20 cellular contexts compared by ENCODE assay signal in the genomic region with DNA sequence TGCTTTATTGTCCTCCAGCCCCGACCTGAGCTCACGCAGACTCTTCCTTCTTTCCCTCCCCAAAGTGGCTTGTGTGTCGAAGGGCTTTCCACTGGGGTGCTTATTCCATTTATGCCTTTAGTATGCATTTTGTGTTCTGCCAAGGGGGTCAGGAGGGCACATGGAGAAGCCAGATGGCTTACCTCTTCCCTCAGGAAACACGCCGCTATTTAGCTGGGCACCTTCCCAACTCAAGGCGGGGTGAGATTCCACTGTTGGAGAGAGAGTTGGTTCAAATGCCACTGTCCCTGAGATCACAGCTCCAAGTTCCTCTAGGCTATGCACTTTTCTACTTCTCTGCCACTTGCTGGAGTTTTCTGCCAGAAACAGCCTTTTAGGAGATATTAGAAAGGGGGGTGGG.
DNase-seq lines count a peak whose midpoint lies in the region; ATAC-seq and TF ChIP-seq lines count a peak whose summit lies in the region.
"Had no signal": no experiment of that assay in that cellular context is flagged by ENCODE, and none has a peak within 500 bp of the region (broad histone marks: within the 10 kb centered on the region; RNA-seq: fewer than 3 reads in every experiment).

No MANE protein-coding gene starts in this region.

- no peak overlapping the region for H3K18ac ChIP-seq in mesenchymal stem cell (ENCODE audit: low read depth in 1 of 2, low read length in 2 of 2)

- H3K9ac ChIP-seq in mesenchymal stem cell (ENCODE audit: low read length) (no peak overlapping the region), stomach smooth muscle (ENCODE audit: low read length in 2 of 2) (no peak overlapping the region)

- H3K27ac ChIP-seq in caudate nucleus (ENCODE audit: low read depth, low read length), result peak overlapping the region; percentile 48
- H3K27ac ChIP-seq in mesenchymal stem cell (ENCODE audit: low read length, poor library complexity, severe bottlenecking), result no peak overlapping the region
- peak overlapping the region; percentile 18 for H3K27ac ChIP-seq in stomach smooth muscle (ENCODE audit: low read length)
- H3K27ac ChIP-seq in lower lobe of right lung, result no peak overlapping the region
- H3K27ac ChIP-seq: C4-2B, foreskin keratinocyte, skin epidermis had no signal

- H2AK5ac ChIP-seq in mesenchymal stem cell (ENCODE audit: low read length, severe bottlenecking), result no peak overlapping the region

- H4K91ac ChIP-seq in mesenchymal stem cell (ENCODE audit: low read length), result no peak overlapping the region

- H3K36me3 ChIP-seq in mesenchymal stem cell (ENCODE audit: control insufficient read depth in 1 of 2, insufficient read depth in 2 of 2, low read depth in 1 of 2, low read length in 2 of 2) (no peaks in the 10 kb centered on the region), stomach smooth muscle (ENCODE audit: control insufficient read depth in 2 of 2, insufficient read depth in 2 of 2, low read length in 2 of 2) (no peaks in the 10 kb centered on the region), lower lobe of right lung (no peaks in the 10 kb centered on the region)
- H3K36me3 ChIP-seq: stomach had no signal

- H3K9me3 ChIP-seq in mesenchymal stem cell (ENCODE audit: control insufficient read depth, low read length) (peaks cover 3% of the 10 kb centered on the region), stomach smooth muscle (ENCODE audit: control insufficient read depth in 2 of 2, low read length in 2 of 2) (no peaks in the 10 kb centered on the region), lower lobe of right lung (no peaks in the 10 kb centered on the region)
- H3K9me3 ChIP-seq: stomach had no signal

- no peak overlapping the region for H2AFZ ChIP-seq in mesenchymal stem cell (ENCODE audit: low read depth, low read length)

- H4K8ac ChIP-seq in mesenchymal stem cell (ENCODE audit: low read length), result peak overlapping the region; percentile 28

- no peak overlapping the region for H3K14ac ChIP-seq in mesenchymal stem cell (ENCODE audit: low read length in 2 of 2)

- H3K23ac ChIP-seq in mesenchymal stem cell (ENCODE audit: low read length in 2 of 2), result no peak overlapping the region

- H2BK120ac ChIP-seq in mesenchymal stem cell (ENCODE audit: low read depth, low read length), result no peak overlapping the region

- H3K4me2 ChIP-seq in mesenchymal stem cell (ENCODE audit: low read length, poor library complexity, severe bottlenecking), result no peak overlapping the region

- H3K4me1 ChIP-seq in mesenchymal stem cell (ENCODE audit: control insufficient read depth, insufficient read depth, low read depth, low read length), result no peaks in the 10 kb centered on the region
- H3K4me1 ChIP-seq in stomach smooth muscle (ENCODE audit: control insufficient read depth, insufficient read depth, low read length), result peaks cover 7% of the 10 kb centered on the region
- no peaks in the 10 kb centered on the region for H3K4me1 ChIP-seq in lower lobe of right lung
- H3K4me1 ChIP-seq: foreskin keratinocyte had no signal

- no peak for TF ChIP-seq CTCF in lower lobe of right lung (IDR thresholded peaks at IDR 0.05)

- H3K4ac ChIP-seq in mesenchymal stem cell (ENCODE audit: low read depth in 1 of 2, low read length in 2 of 2), result no peak overlapping the region

- H2BK15ac ChIP-seq in mesenchymal stem cell (ENCODE audit: low read depth, poor library complexity, severe bottlenecking), result no peak overlapping the region

- H3K4me3 ChIP-seq in mesenchymal stem cell (ENCODE audit: insufficient read depth in 1 of 2, low read depth in 1 of 2, low read length in 2 of 2) (no peak overlapping the region), stomach smooth muscle (ENCODE audit: low read length in 2 of 2) (peak overlapping the region; percentile 1 to 40), lower lobe of right lung (no peak overlapping the region)
- H3K4me3 ChIP-seq: skin epidermis, stomach had no signal

- no peak overlapping the region for H2BK12ac ChIP-seq in mesenchymal stem cell (ENCODE audit: low read length in 2 of 2)

- ATAC-seq in HG03565 (IDR thresholded peaks at IDR 0.05; ENCODE audit: unreplicated experiment) (no peak), lower lobe of right lung (no peak), GM21367 (IDR thresholded peaks at IDR 0.05; ENCODE audit: unreplicated experiment) (no peak)
- ATAC-seq: foreskin keratinocyte; naive thymus-derived CD4-positive, alpha-beta T cell had no signal

- peak; percentile 40 for DNase-seq in M059J (ENCODE audit: low read depth)
- peak in 1 of 61 donors; percentile 67 for DNase-seq in caudate nucleus (lab: John Stamatoyannopoulos, UW)
- no peak for DNase-seq in mesenchymal stem cell
- no peak for DNase-seq in HUDEP-2 (lab: John Stamatoyannopoulos, UW; ENCODE audit: unreplicated experiment in 76 of 76)
- no peak for DNase-seq in lower lobe of right lung
- DNase-seq: activated CD4-positive, alpha-beta T cell treated with anti-CD3 and anti-CD28 coated beads for 48 hours; foreskin keratinocyte; hippocampal formation; naive thymus-derived CD4-positive, alpha-beta T cell; NCI-H1436; NCI-H2171 treated with DMSO at 0.1 percent for 48 hours; NCI-H748 treated with DMSO at 0.1 percent for 48 hours; SHP77 treated with DMSO at 0.1 percent for 48 hours; stimulated activated CD4-positive, alpha-beta T cell treated with anti-CD3 and anti-CD28 coated beads, Interleukin-4, amount 100 ng/mL, for 4 hours; stomach had no signal

- no peak overlapping the region for H2BK5ac ChIP-seq in mesenchymal stem cell (ENCODE audit: low read depth, low read length, poor library complexity, severe bottlenecking)

- WGBS in mesenchymal stem cell, result 87% methylated on average over 5 of the region's 6 CpGs

- intact Hi-C loops in lower lobe of right lung (cut with DNase I), result no loop called here

- H3K27me3 ChIP-seq in mesenchymal stem cell (ENCODE audit: control insufficient read depth in 1 of 2, insufficient read depth in 1 of 2, low read length in 2 of 2), result no peaks in the 10 kb centered on the region
- no peaks in the 10 kb centered on the region for H3K27me3 ChIP-seq in stomach smooth muscle (ENCODE audit: control insufficient read depth in 1 of 2, insufficient read depth in 2 of 2, low read length in 2 of 2)
- H3K27me3 ChIP-seq in lower lobe of right lung (ENCODE audit: low read depth), result no peaks in the 10 kb centered on the region
- H3K27me3 ChIP-seq: foreskin keratinocyte, stomach had no signal

- H3K79me1 ChIP-seq in mesenchymal stem cell (replicated peaks; ENCODE audit: low read length, poor library complexity, severe bottlenecking), result no peaks in the 10 kb centered on the region

Comparison
In these comparisons a context has a peak if more than half of its experiments do, and no peak if none do; other contexts are left out.
1. H3K27ac ChIP-seq: peak in caudate nucleus (single experiment) and stomach smooth muscle (single experiment); none in mesenchymal stem cell (single experiment) and lower lobe of right lung (single experiment).
2. H3K4me3 ChIP-seq: peak in stomach smooth muscle (2 of 2); none in mesenchymal stem cell (0 of 2) and lower lobe of right lung (single experiment).